ENCODE assay signal across 23 cellular contexts in genomic region chr5:77798448-77798847, GRCh38. TPM values are rescaled to one million over a fixed set of nuclear protein-coding genes. Genes with fewer than 3 reads are reported as not detected.
A peak's percentile ranks its signal among the peaks of the same experiment; 100 is the strongest.
DNase-seq lines count a peak whose midpoint lies in the region; ATAC-seq, FAIRE-seq and TF ChIP-seq lines count a peak whose summit lies in the region.
"Had no signal": no experiment of that assay in that cellular context is flagged by ENCODE, and none has a peak within 500 bp of the region (broad histone marks: within the 10 kb centered on the region; RNA-seq: fewer than 3 reads in every experiment).

No MANE protein-coding gene starts in this region.

- H3K27me3 Mint-ChIP-seq in CD14-positive monocyte (ENCODE audit: low read depth in 3 of 3) (peaks cover 0 to 2% (median 0%) of the 10 kb centered on the region in 3 donors), endothelial cell (ENCODE audit: unreplicated experiment) (peaks cover 1% of the 10 kb centered on the region), T-cell (peaks cover 26 to 43% of the 10 kb centered on the region in 2 donors)

- peak; percentile 36 to 54 for DNase-seq in AML-193 (lab: John Stamatoyannopoulos, UW)
- no peak for DNase-seq in CD14-positive monocyte (ENCODE audit: low spot score)
- DNase-seq in endothelial cell (ENCODE audit: low spot score), result no peak
- DNase-seq in GM10248 (ENCODE audit: extremely low spot score), result no peak
- DNase-seq in T-cell, result no peak
- no peak for DNase-seq in GM12891 (ENCODE audit: insufficient read length, low spot score)
- DNase-seq: Calu3; GOT3; HFFc6; IMR-90; NCI-H1105 treated with DMSO at 0.1 percent for 48 hours; NCI-H2029; NCI-H446; NCI-H526; NCI-H82; NK-92 treated with Interleukin-12 subunit alpha and Interleukin-12 subunit beta, amount 100 ng/mL, for 24 hours; OCI-M1; Peyer's patch; SHP77 treated with DMSO at 0.1 percent for 48 hours; T-helper 2 cell had no signal

- H3K4me1 Mint-ChIP-seq in CD14-positive monocyte (peaks cover 29% of the 10 kb centered on the region), endothelial cell (ENCODE audit: unreplicated experiment) (peaks cover 19% of the 10 kb centered on the region), T-cell (peaks cover 0 to 5% (median 3%) of the 10 kb centered on the region in 3 donors)

- H3K9me3 Mint-ChIP-seq in CD14-positive monocyte, result peaks cover 0 to 23% (median 11%) of the 10 kb centered on the region in 7 donors
- H3K9me3 Mint-ChIP-seq in endothelial cell (ENCODE audit: unreplicated experiment), result no peaks in the 10 kb centered on the region
- peaks cover 5 to 23% (median 22%) of the 10 kb centered on the region in 3 donors for H3K9me3 Mint-ChIP-seq in T-cell

- no peak for FAIRE-seq in GM12891 (lab: Jason Lieb, UNC)

- ATAC-seq in HG02588 (IDR thresholded peaks at IDR 0.05; ENCODE audit: unreplicated experiment) (no peak), T-cell (replicated peaks in 1 of 4) (no peak)

- intact Hi-C loops in CD14-positive monocyte (cut with micrococcal nuclease), result no loop called here

- H3K4me3 Mint-ChIP-seq in CD14-positive monocyte (no peak overlapping the region), endothelial cell (ENCODE audit: unreplicated experiment) (no peak overlapping the region), T-cell (no peak overlapping the region)
- H3K4me3 Mint-ChIP-seq: HFFc6 had no signal

- CTCF ChIA-PET in GM10248 (lab: Yijun Ruan, JAX), result no interaction called here
- CTCF ChIA-PET in T-cell (lab: Charles Lee), result interaction anchor here in 1 of 2 donors (0.7 kb wide), 1 partner anchor 17 kb away, joined by 3 read pairs; no protein-coding TSS in a partner anchor

- H3K79me2 ChIP-seq in Loucy (ENCODE audit: insufficient read depth, low read length), result no peaks in the 10 kb centered on the region

- peak overlapping the region; percentile 54 for H3K4me3 ChIP-seq in Loucy (ENCODE audit: low read length, poor library complexity, severe bottlenecking)
- H3K4me3 ChIP-seq: HAP-1, Peyer's patch had no signal

- peak overlapping the region; percentile 57 for H3K9ac ChIP-seq in Loucy (ENCODE audit: low read depth, low read length, poor library complexity, severe bottlenecking)

- H2AFZ ChIP-seq in Loucy (ENCODE audit: low read length), result peak overlapping the region; percentile 55

- H3K9me2 ChIP-seq in Loucy (replicated peaks; ENCODE audit: low read depth, low read length), result no peaks in the 10 kb centered on the region

- peaks cover 27% of the 10 kb centered on the region; the same call in 1 of the 2 replicates for H3K9me3 ChIP-seq in Loucy (ENCODE audit: insufficient read depth, low read depth, low read length)
- H3K9me3 ChIP-seq: HAP-1 had no signal

- H3K36me3 Mint-ChIP-seq in CD14-positive monocyte, result no peaks in the 10 kb centered on the region
- H3K36me3 Mint-ChIP-seq in endothelial cell (ENCODE audit: low read depth, unreplicated experiment), result no peaks in the 10 kb centered on the region
- no peaks in the 10 kb centered on the region for H3K36me3 Mint-ChIP-seq in T-cell

- no peak for TF ChIP-seq CTCF in CD14-positive monocyte (IDR thresholded peaks at IDR 0.05)
- no peak for TF ChIP-seq CTCF in Loucy (conservative IDR thresholded peaks at IDR 0.05; ENCODE audit: low read length)
- no peak for TF ChIP-seq CTCF in endothelial cell (IDR thresholded peaks at IDR 0.05; ENCODE audit: unreplicated experiment)
- no peak for TF ChIP-seq CTCF in GM10248 (IDR thresholded peaks at IDR 0.05; ENCODE audit: control extremely low read depth, extremely low read depth, low read depth, missing control alignments)

- peaks cover 26% of the 10 kb centered on the region for H3K4me1 ChIP-seq in Loucy (ENCODE audit: insufficient read depth, low read length, poor library complexity, severe bottlenecking)
- H3K4me1 ChIP-seq: Peyer's patch had no signal

- no peaks in the 10 kb centered on the region for H4K20me1 ChIP-seq in Loucy (ENCODE audit: insufficient read depth, low read length, poor library complexity, severe bottlenecking)

- no peaks in the 10 kb centered on the region for H3F3A ChIP-seq in Loucy (ENCODE audit: low read depth)

- peak overlapping the region in 4 of 7 donors; percentile 7 to 76 (median 36) for H3K27ac Mint-ChIP-seq in CD14-positive monocyte
- peak overlapping the region; percentile 88 for H3K27ac Mint-ChIP-seq in endothelial cell (ENCODE audit: unreplicated experiment)
- H3K27ac Mint-ChIP-seq in T-cell, result no peak overlapping the region
- H3K27ac Mint-ChIP-seq: HFFc6 had no signal

- H3K36me3 ChIP-seq in Loucy (ENCODE audit: insufficient read depth, low read length), result no peaks in the 10 kb centered on the region
- H3K36me3 ChIP-seq: HAP-1, Peyer's patch had no signal

- TF ChIP-seq POLR2A in GM12891 (IDR thresholded peaks at IDR 0.05; ENCODE audit: low read depth, low read length), result no peak

- H3K4me2 ChIP-seq in Loucy (ENCODE audit: low read depth, low read length, poor library complexity, severe bottlenecking), result peak overlapping the region; percentile 72

- POLR2A ChIA-PET in GM10248 (lab: Yijun Ruan, JAX) (no interaction called here), T-cell (lab: Charles Lee) (no interaction called here)

- no peaks in the 10 kb centered on the region for H3K27me3 ChIP-seq in Loucy (ENCODE audit: insufficient read depth, low read length, poor library complexity, severe bottlenecking)
- H3K27me3 ChIP-seq: Peyer's patch had no signal

TF ChIP-seq in GM12891, 5 proteins besides CTCF, POLR2A, EP300 and RAD21:
- TF ChIP-seq TAF1 (IDR thresholded peaks at IDR 0.05; ENCODE audit: low read depth, low read length) (no peak), POU2F2 (IDR thresholded peaks at IDR 0.05; ENCODE audit: low read depth, low read length) (no peak), SPI1 (IDR thresholded peaks at IDR 0.05; ENCODE audit: low read depth, low read length) (no peak), PAX5 (IDR thresholded peaks at IDR 0.05; ENCODE audit: insufficient read depth, low read length, severe bottlenecking) (no peak), POLR2AphosphoS5 (IDR thresholded peaks at IDR 0.05; ENCODE audit: low read depth, low read length) (no peak)

RNA-seq across cellular contexts. Expression of gene TBCA, which starts 22.3 kb away (rescaled TPM):
- polyA plus RNA-seq in CD14-positive monocyte, result 100 to 1,000 TPM; 141 to 150 TPM
- total RNA-seq in endothelial cell (ENCODE audit: unreplicated experiment), result 232 TPM
- total RNA-seq in T-cell, result 100 to 1,000 TPM in 1 of 5 donors, 10 to 100 TPM in 4; 81.5 to 114 (median 93.4) TPM
- 259 TPM for polyA plus RNA-seq in GM12891 (2012; ENCODE audit: low read depth, missing spikeins)

Comparison
In these comparisons a context has a peak if more than half of its experiments do, and no peak if none do; other contexts are left out.
1. DNase-seq: peak in AML-193 (2 of 2); none in CD14-positive monocyte (single experiment), endothelial cell (single experiment), GM10248 (single experiment), T-cell (0 of 34) and GM12891 (single experiment).
2. H3K27ac Mint-ChIP-seq: peak in CD14-positive monocyte (4 of 7) and endothelial cell (single experiment); none in T-cell (0 of 2).